23 cellular contexts compared by ENCODE assay signal in the genomic region with DNA sequence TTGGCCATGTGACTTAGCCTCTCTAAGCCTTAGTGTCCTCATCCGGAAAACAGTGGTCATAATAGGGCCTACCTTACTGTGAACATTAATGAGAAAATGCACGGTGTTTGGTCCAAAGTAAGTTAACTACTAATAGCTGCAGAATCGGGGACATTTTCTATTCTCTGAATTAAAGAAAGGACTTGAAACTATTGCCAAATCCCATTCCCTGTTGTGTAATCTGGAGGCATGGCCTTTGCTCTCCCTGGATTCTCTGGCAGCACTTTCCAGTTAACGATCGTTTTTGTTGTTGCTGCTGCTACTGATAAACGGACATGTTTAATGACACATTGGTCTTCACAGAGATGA. TPM values are rescaled to one million over a fixed set of nuclear protein-coding genes. Genes with fewer than 3 reads are reported as not detected.
DNase-seq lines count a peak whose midpoint lies in the region; ATAC-seq and TF ChIP-seq lines count a peak whose summit lies in the region.
"Had no signal": no experiment of that assay in that cellular context is flagged by ENCODE, and none has a peak within 500 bp of the region (broad histone marks: within the 10 kb centered on the region; RNA-seq: fewer than 3 reads in every experiment).

No MANE protein-coding gene starts in this region.

- peak overlapping the region; percentile 37 for H3K9ac ChIP-seq in adipocyte (ENCODE audit: low read length)
- H3K9ac ChIP-seq: parathyroid adenoma had no signal

- no peaks in the 10 kb centered on the region for H3K27me3 ChIP-seq in adipocyte (replicated peaks; ENCODE audit: control insufficient read depth, insufficient read depth, low read length)
- H3K27me3 ChIP-seq: Peyer's patch, thyroid gland had no signal

- H3K4me3 Mint-ChIP-seq in T-cell: no peak overlapping the region
- H3K4me3 Mint-ChIP-seq in activated T-cell treated with anti-CD3 and anti-CD28 coated beads, Interleukin-2, amount 50 U/mL, for 72 hours: no peak overlapping the region
- H3K4me3 Mint-ChIP-seq: activated CD4-positive, alpha-beta memory T cell treated with anti-CD3 and anti-CD28 coated beads for 36 hours; activated naive CD4-positive, alpha-beta T cell treated with anti-CD3 and anti-CD28 coated beads, Interleukin-2, amount 10 ng/mL, durations not matched to agents 7 days and 5 days; CD4-positive, alpha-beta T cell; endodermal cell; natural killer cell treated with Interleukin-12 subunit alpha and Interleukin-12 subunit beta and Interleukin-15 and Interleukin-18, amount 100 ng/mL, for 72 hours; stimulated activated naive B cell treated with anti-CD40 and anti-IgM and Interleukin-4, amounts not matched to agents 10 μg/mL and 1 μg/mL and 100 μg/mL, for 72 hours; WTC11 had no signal

- H3K27ac Mint-ChIP-seq in T-cell: no peak overlapping the region
- H3K27ac Mint-ChIP-seq in activated T-cell treated with anti-CD3 and anti-CD28 coated beads, Interleukin-2, amount 50 U/mL, for 72 hours: no peak overlapping the region
- H3K27ac Mint-ChIP-seq: activated CD4-positive, alpha-beta memory T cell treated with anti-CD3 and anti-CD28 coated beads for 36 hours; activated naive CD4-positive, alpha-beta T cell treated with anti-CD3 and anti-CD28 coated beads, Interleukin-2, amount 10 ng/mL, durations not matched to agents 7 days and 5 days; CD4-positive, alpha-beta T cell; endodermal cell; natural killer cell treated with Interleukin-12 subunit alpha and Interleukin-12 subunit beta and Interleukin-15 and Interleukin-18, amount 100 ng/mL, for 72 hours; stimulated activated naive B cell treated with anti-CD40 and anti-IgM and Interleukin-4, amounts not matched to agents 10 μg/mL and 1 μg/mL and 100 μg/mL, for 72 hours; WTC11 had no signal

- DNase-seq in AG20443 (ENCODE audit: low spot score) (peak; percentile 12), adipocyte (ENCODE audit: low read depth) (no peak), foreskin fibroblast (peak; percentile 19 to 49), mucosa of descending colon (no peak), OCI-M2 (lab: John Stamatoyannopoulos, UW; ENCODE audit: unreplicated experiment) (no peak), T-cell (no peak), SIG-M5 (lab: John Stamatoyannopoulos, UW) (no peak)
- DNase-seq in activated T-cell treated with anti-CD3 and anti-CD28 coated beads, Interleukin-2, amount 50 U/mL, for 72 hours: no peak
- DNase-seq: activated CD4-positive, alpha-beta memory T cell treated with anti-CD3 and anti-CD28 coated beads for 36 hours; activated naive CD4-positive, alpha-beta T cell treated with anti-CD3 and anti-CD28 coated beads, Interleukin-2, amount 10 ng/mL, durations not matched to agents 7 days and 5 days; activated T-cell treated with anti-CD3 and anti-CD28 coated beads, Interleukin-2, amount 50 U/mL, for 1 hour; CD4-positive, alpha-beta T cell; endodermal cell; GOT3; stimulated activated CD4-positive, alpha-beta T cell treated with anti-CD3 and anti-CD28 coated beads, Interleukin-1b, Interleukin-23, amount 100 ng/mL, for 48 hours; stimulated activated naive B cell treated with anti-CD40 and anti-IgM and Interleukin-4, amounts not matched to agents 10 μg/mL and 1 μg/mL and 100 μg/mL, for 72 hours; thyroid gland had no signal

- H3K4me3 ChIP-seq in adipocyte (ENCODE audit: low read length) (peak overlapping the region; percentile 65), foreskin fibroblast (ENCODE audit: low read depth in 1 of 2, low read length in 2 of 2) (no peak overlapping the region), mucosa of descending colon (no peak overlapping the region)
- H3K4me3 ChIP-seq: GM12878, SK-N-MC, thyroid gland had no signal

- intact Hi-C loops in mucosa of descending colon (cut with DNase I, micrococcal nuclease): no loop called here

- H3K36me3 Mint-ChIP-seq in T-cell: peaks cover 14% of the 10 kb centered on the region
- peaks cover 0 to 2% of the 10 kb centered on the region in 2 donors for H3K36me3 Mint-ChIP-seq in activated T-cell treated with anti-CD3 and anti-CD28 coated beads, Interleukin-2, amount 50 U/mL, for 72 hours (ENCODE audit: insufficient read depth in 2 of 2)
- H3K36me3 Mint-ChIP-seq: activated naive CD4-positive, alpha-beta T cell treated with anti-CD3 and anti-CD28 coated beads, Interleukin-2, amount 10 ng/mL, durations not matched to agents 7 days and 5 days had no signal

- H3K9me3 ChIP-seq in adipocyte (ENCODE audit: control insufficient read depth, low read length) (no peaks in the 10 kb centered on the region), mucosa of descending colon (no peaks in the 10 kb centered on the region)
- H3K9me3 ChIP-seq: Peyer's patch, thyroid gland had no signal

- ATAC-seq in mucosa of descending colon (peak; percentile 74), T-cell (replicated peaks in 1 of 4) (no peak)
- ATAC-seq in activated T-cell treated with anti-CD3 and anti-CD28 coated beads, Interleukin-2, amount 50 U/mL, for 72 hours (replicated peaks in 1 of 2): no peak
- ATAC-seq: GM12878; natural killer cell treated with Interleukin-12 subunit alpha and Interleukin-12 subunit beta and Interleukin-15 and Interleukin-18, amount 100 ng/mL, for 72 hours; stimulated activated naive B cell treated with anti-CD40 and anti-IgM and Interleukin-4, amounts not matched to agents 10 μg/mL and 1 μg/mL and 100 μg/mL, for 72 hours; WTC11 had no signal

- H3K27me3 Mint-ChIP-seq in T-cell: peaks cover 0 to under 1% of the 10 kb centered on the region in 2 donors
- H3K27me3 Mint-ChIP-seq in activated T-cell treated with anti-CD3 and anti-CD28 coated beads, Interleukin-2, amount 50 U/mL, for 72 hours (ENCODE audit: low read depth): peaks cover under 1% of the 10 kb centered on the region
- H3K27me3 Mint-ChIP-seq: activated CD4-positive, alpha-beta memory T cell treated with anti-CD3 and anti-CD28 coated beads for 36 hours; activated naive CD4-positive, alpha-beta T cell treated with anti-CD3 and anti-CD28 coated beads, Interleukin-2, amount 10 ng/mL, durations not matched to agents 7 days and 5 days; CD4-positive, alpha-beta T cell had no signal

- POLR2A ChIA-PET in T-cell (lab: Charles Lee): no interaction called here

- no peaks in the 10 kb centered on the region for H3K4me1 Mint-ChIP-seq in T-cell
- no peaks in the 10 kb centered on the region for H3K4me1 Mint-ChIP-seq in activated T-cell treated with anti-CD3 and anti-CD28 coated beads, Interleukin-2, amount 50 U/mL, for 72 hours (ENCODE audit: low read depth)
- H3K4me1 Mint-ChIP-seq: activated naive CD4-positive, alpha-beta T cell treated with anti-CD3 and anti-CD28 coated beads, Interleukin-2, amount 10 ng/mL, durations not matched to agents 7 days and 5 days; endodermal cell; stimulated activated naive B cell treated with anti-CD40 and anti-IgM and Interleukin-4, amounts not matched to agents 10 μg/mL and 1 μg/mL and 100 μg/mL, for 72 hours; WTC11 had no signal

- H3K9me3 Mint-ChIP-seq in T-cell: peaks cover 6 to 10% (median 9%) of the 10 kb centered on the region in 3 donors
- peaks cover 5% of the 10 kb centered on the region in 2 donors for H3K9me3 Mint-ChIP-seq in activated T-cell treated with anti-CD3 and anti-CD28 coated beads, Interleukin-2, amount 50 U/mL, for 72 hours
- H3K9me3 Mint-ChIP-seq: activated naive CD4-positive, alpha-beta T cell treated with anti-CD3 and anti-CD28 coated beads, Interleukin-2, amount 10 ng/mL, durations not matched to agents 7 days and 5 days had no signal

- H3K36me3 ChIP-seq in adipocyte (ENCODE audit: control insufficient read depth, insufficient read depth, low read length, severe bottlenecking) (no peaks in the 10 kb centered on the region), mucosa of descending colon (ENCODE audit: low read depth) (no peaks in the 10 kb centered on the region)
- H3K36me3 ChIP-seq: Peyer's patch, thyroid gland had no signal

- peaks cover 30% of the 10 kb centered on the region for H3K4me1 ChIP-seq in adipocyte (ENCODE audit: control insufficient read depth, insufficient read depth, low read length)
- no peaks in the 10 kb centered on the region for H3K4me1 ChIP-seq in mucosa of descending colon (ENCODE audit: low read depth)
- H3K4me1 ChIP-seq: parathyroid adenoma, thyroid gland had no signal

- TF ChIP-seq CTCF in foreskin fibroblast (IDR thresholded peaks at IDR 0.05; ENCODE audit: low read depth, low read length) (no peak), mucosa of descending colon (IDR thresholded peaks at IDR 0.05) (no peak)

- CTCF ChIA-PET in T-cell (lab: Charles Lee): no interaction called here

RNA-seq across cellular contexts. Expression of gene FMO4, which starts 30.5 kb away (rescaled TPM):
- total RNA-seq in mucosa of descending colon (10 to 100 TPM in 1 of 3 donors, 1 to 10 TPM in 2; 5.4 to 14.6 (median 8.7) TPM), T-cell (1 to 10 TPM; 2.0 to 3.7 (median 2.8) TPM)
- total RNA-seq in activated T-cell treated with anti-CD3 and anti-CD28 coated beads, Interleukin-2, amount 50 U/mL, for 72 hours: 1 to 10 TPM; 1.5 to 2.3 TPM

Comparison
In these comparisons a context has a peak if more than half of its experiments do, and no peak if none do; other contexts are left out.
1. DNase-seq: peak in AG20443 (single experiment) and foreskin fibroblast (2 of 2); none in adipocyte (single experiment), mucosa of descending colon (0 of 3), OCI-M2 (single experiment), T-cell (0 of 34), activated T-cell treated with anti-CD3 and anti-CD28 coated beads, Interleukin-2, amount 50 U/mL, for 72 hours (0 of 2) and SIG-M5 (single experiment).